ENCODE assay signal across 1 cellular context in genomic region chr7:141588912-141589311, GRCh38.
TF ChIP-seq lines count a peak whose summit lies in the region.

No MANE protein-coding gene starts in this region.

TF ChIP-seq in K562, 482 proteins besides CTCF, POLR2A, EP300 and RAD21 (continued from another document):
- no peak for TF ChIP-seq ZBTB40 (IDR thresholded peaks at IDR 0.05)
- no peak for TF ChIP-seq ZBTB40 (CRISPR knock-in tag; IDR thresholded peaks at IDR 0.05)
- no peak for TF ChIP-seq E2F1 (CRISPR knock-in tag; IDR thresholded peaks at IDR 0.05)
- no peak for TF ChIP-seq NR4A1 (CRISPR knock-in tag; IDR thresholded peaks at IDR 0.05)
- TF ChIP-seq NR4A1 (tag; IDR thresholded peaks at IDR 0.05) = 0 out of 2 replicates have a peak, but pooled peaks have one; percentile 55
- no peak for TF ChIP-seq KDM5B (IDR thresholded peaks at IDR 0.05; ENCODE audit: insufficient replicate concordance, low read depth, low read length)
- no peak for TF ChIP-seq MTA2 (IDR thresholded peaks at IDR 0.05; ENCODE audit: low read depth)
- 0 out of 2 replicates have a peak, but pooled peaks have one; percentile 60 for TF ChIP-seq SMAD3 (CRISPR knock-in tag; conservative IDR thresholded peaks at IDR 0.05)
- TF ChIP-seq PKNOX1 (IDR thresholded peaks at IDR 0.05) = no peak
- no peak for TF ChIP-seq NFE2L1 (tag; IDR thresholded peaks at IDR 0.05; ENCODE audit: borderline replicate concordance, low read depth)
- no peak for TF ChIP-seq CHD1 (IDR thresholded peaks at IDR 0.05; ENCODE audit: low read length)
- TF ChIP-seq HMBOX1 (IDR thresholded peaks at IDR 0.05) = no peak
- TF ChIP-seq AFF1 (IDR thresholded peaks at IDR 0.05; ENCODE audit: low read depth in 1 of 2, partially characterized antibody in 2 of 2) = no peak
- no peak for TF ChIP-seq NCOA6 (IDR thresholded peaks at IDR 0.05)
- no peak for TF ChIP-seq POLR2AphosphoS5 (IDR thresholded peaks at IDR 0.05; ENCODE audit: control insufficient read depth, insufficient read depth, low read depth, low read length)
- TF ChIP-seq POLR2G (IDR thresholded peaks at IDR 0.05; ENCODE audit: low read depth, low read length) = no peak
- TF ChIP-seq ZZZ3 (IDR thresholded peaks at IDR 0.05) = no peak
TF ChIP-seq in K562: peak in this region for 17.
